Comparison of ENCODE assay signal across 8 cellular contexts in the genomic region with DNA sequence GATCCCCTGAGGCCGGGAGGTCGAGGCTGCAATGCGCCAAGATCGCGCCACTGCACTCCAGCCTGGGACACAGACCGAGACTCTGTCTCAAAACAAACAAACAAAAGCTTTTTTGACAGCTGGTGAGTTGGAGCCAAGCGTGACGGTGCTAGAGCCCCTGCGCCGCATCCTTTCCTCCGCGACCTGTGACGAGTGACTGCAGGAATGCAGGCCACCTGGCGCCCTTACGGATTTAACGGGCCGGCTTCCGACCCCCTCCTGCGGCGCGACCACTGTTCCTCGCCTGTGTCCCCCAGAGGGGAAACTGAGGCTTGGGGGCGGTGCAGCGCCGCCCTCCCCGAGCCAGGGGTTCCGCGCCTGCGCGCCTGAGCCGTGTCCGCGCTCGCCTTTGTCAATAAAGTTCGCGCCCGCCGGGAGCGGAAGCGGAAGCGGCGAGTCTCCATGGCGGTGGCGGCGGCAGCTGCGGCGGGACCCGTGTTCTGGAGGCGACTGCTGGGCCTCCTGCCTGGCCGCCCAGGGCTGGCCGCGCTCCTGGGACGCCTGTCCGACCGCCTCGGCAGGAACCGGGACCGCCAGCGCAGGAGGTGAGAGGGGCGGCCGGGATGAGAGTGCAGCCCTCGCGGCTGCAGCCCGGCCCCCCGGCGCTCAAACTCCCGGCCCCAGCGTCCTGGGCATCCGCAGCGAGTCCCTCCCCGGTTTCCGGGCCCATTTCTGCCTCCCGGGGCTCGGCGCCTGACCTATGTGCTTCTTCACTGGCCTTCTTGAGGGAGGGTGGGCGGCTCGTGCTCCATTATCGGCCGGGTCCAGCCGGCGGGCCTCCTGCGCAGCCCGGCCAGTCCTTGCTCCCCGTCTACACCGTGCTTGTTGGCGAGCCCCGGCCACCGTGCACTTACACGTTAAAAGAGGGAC. TPM values are rescaled to one million over a fixed set of nuclear protein-coding genes. Genes with fewer than 3 reads are reported as not detected.
DNase-seq lines count a peak whose midpoint lies in the region; ATAC-seq, FAIRE-seq and TF ChIP-seq lines count a peak whose summit lies in the region.

A gene with protein sequence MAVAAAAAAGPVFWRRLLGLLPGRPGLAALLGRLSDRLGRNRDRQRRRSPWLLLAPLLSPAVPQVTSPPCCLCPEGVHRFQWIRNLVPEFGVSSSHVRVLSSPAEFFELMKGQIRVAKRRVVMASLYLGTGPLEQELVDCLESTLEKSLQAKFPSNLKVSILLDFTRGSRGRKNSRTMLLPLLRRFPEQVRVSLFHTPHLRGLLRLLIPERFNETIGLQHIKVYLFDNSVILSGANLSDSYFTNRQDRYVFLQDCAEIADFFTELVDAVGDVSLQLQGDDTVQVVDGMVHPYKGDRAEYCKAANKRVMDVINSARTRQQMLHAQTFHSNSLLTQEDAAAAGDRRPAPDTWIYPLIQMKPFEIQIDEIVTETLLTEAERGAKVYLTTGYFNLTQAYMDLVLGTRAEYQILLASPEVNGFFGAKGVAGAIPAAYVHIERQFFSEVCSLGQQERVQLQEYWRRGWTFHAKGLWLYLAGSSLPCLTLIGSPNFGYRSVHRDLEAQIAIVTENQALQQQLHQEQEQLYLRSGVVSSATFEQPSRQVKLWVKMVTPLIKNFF (plus strand): TSS at position 425 of the 909 bp plus-strand sequence. CDS start 17 bp downstream, at position 442.

- H3K27ac ChIP-seq in keratinocyte (ENCODE audit: control insufficient read depth, insufficient read depth, low read length): peak within 1 kb of the TSS; percentile 97

- in situ Hi-C loops in HAP-1 (cut with MboI; ENCODE audit: low sequenced_read_pairs): no loop called here

- no peaks in the 10 kb centered on the region for H3K27me3 ChIP-seq in HAP-1 (ENCODE audit: low read depth)
- H3K27me3 ChIP-seq in keratinocyte (ENCODE audit: control insufficient read depth, extremely low read depth, insufficient read depth, low read length): no peaks in the 10 kb centered on the region

- no peaks in the 10 kb centered on the region for H4K20me1 ChIP-seq in keratinocyte (ENCODE audit: control insufficient read depth, extremely low read depth, insufficient read depth, low read length)

- peak; percentile 65 for DNase-seq in DMS53 treated with DMSO at 0.1 percent for 48 hours (lab: John Stamatoyannopoulos, UW; ENCODE audit: unreplicated experiment)
- DNase-seq in HAP-1 (ENCODE audit: low spot score in 2 of 2): peak; percentile 59 to 81
- peak; percentile 88 for DNase-seq in NCI-H2196 (lab: John Stamatoyannopoulos, UW; ENCODE audit: unreplicated experiment)
- peak; percentile 69 to 76 for DNase-seq in central memory CD8-positive, alpha-beta T cell (ENCODE audit: low spot score in 2 of 2)
- DNase-seq in keratinocyte (ENCODE audit: low read depth, low spot score): no peak
- DNase-seq in stimulated activated CD4-positive, alpha-beta T cell treated with anti-CD3 and anti-CD28 coated beads, Interleukin-15, amount 100 ng/mL, for 24 hours: peak; percentile 88

- peak within 1 kb of the TSS; percentile 85 for H2AFZ ChIP-seq in keratinocyte (ENCODE audit: control insufficient read depth, low read length)

- H3K4me3 ChIP-seq in HAP-1: peak within 1 kb of the TSS; percentile 93
- peak within 1 kb of the TSS; percentile 87 to 93 (median 88) for H3K4me3 ChIP-seq in keratinocyte (ENCODE audit: control insufficient read depth in 2 of 3, extremely low read depth in 1 of 3, insufficient read depth in 2 of 3, low read depth in 1 of 3, low read length in 3 of 3)

- dilution Hi-C loops in keratinocyte (cut with MboI; ENCODE audit: extremely low pct_ligation_motif_present, low sequenced_read_pairs): no loop called here

- peaks cover 43% of the 10 kb centered on the region for H3K79me2 ChIP-seq in keratinocyte (ENCODE audit: control insufficient read depth, insufficient read depth, low read length)

- peaks cover 7% of the 10 kb centered on the region for H3K9me1 ChIP-seq in keratinocyte (ENCODE audit: control insufficient read depth, extremely low read depth, insufficient read depth, low read length)

- H3K9ac ChIP-seq in keratinocyte (ENCODE audit: control insufficient read depth, extremely low read depth, insufficient read depth, low read length): peak within 1 kb of the TSS; percentile 99

- H3K9me3 Mint-ChIP-seq in central memory CD8-positive, alpha-beta T cell: no peaks in the 10 kb centered on the region

- H3K9me3 ChIP-seq in HAP-1 (no peaks in the 10 kb centered on the region; the same call in 1 of the 2 replicates), keratinocyte (ENCODE audit: control insufficient read depth, low read depth, low read length) (no peaks in the 10 kb centered on the region)

- peak within 1 kb of the TSS; percentile 76 for H3K27ac Mint-ChIP-seq in central memory CD8-positive, alpha-beta T cell (ENCODE audit: low read depth)

- peak within 1 kb of the TSS; percentile 96 for H3K4me3 Mint-ChIP-seq in central memory CD8-positive, alpha-beta T cell

- H3K27me3 Mint-ChIP-seq in central memory CD8-positive, alpha-beta T cell: no peaks in the 10 kb centered on the region

- 0 out of 2 replicates have a peak, but pooled peaks cover 4% of the 10 kb centered on the region for H3K36me3 ChIP-seq in HAP-1 (replicated peaks)
- H3K36me3 ChIP-seq in keratinocyte (ENCODE audit: control insufficient read depth in 2 of 2, extremely low read depth in 1 of 2, insufficient read depth in 2 of 2, low read length in 2 of 2): peaks cover 2 to 5% of the 10 kb centered on the region in 2 experiments

- FAIRE-seq in keratinocyte (lab: Jason Lieb, UNC): no peak

- peak in 1 of 3 experiments; percentile 1 for TF ChIP-seq CTCF in keratinocyte (optimal IDR thresholded peaks at IDR 0.05 in 1 of 3, IDR thresholded peaks at IDR 0.05 in 1 of 3, conservative IDR thresholded peaks at IDR 0.05 in 1 of 3; ENCODE audit: extremely low read depth in 1 of 3, insufficient read depth in 2 of 3, low read length in 3 of 3)

- H3K36me3 Mint-ChIP-seq in central memory CD8-positive, alpha-beta T cell (ENCODE audit: insufficient read depth): peaks cover 18% of the 10 kb centered on the region

- ATAC-seq in activated CD4-positive, CD25-positive, alpha-beta regulatory T cell treated with anti-CD3 and anti-CD28 coated beads, Interleukin-2, amount 50 U/mL, for 24 hours: peak; percentile 3 to 4
- ATAC-seq in central memory CD8-positive, alpha-beta T cell (replicated peaks; ENCODE audit: extremely low read depth, poor library complexity, severe bottlenecking): peak; percentile 55
- ATAC-seq in HG03378 (IDR thresholded peaks at IDR 0.05; ENCODE audit: unreplicated experiment): no peak

- peaks cover 44% of the 10 kb centered on the region for H3K4me1 Mint-ChIP-seq in central memory CD8-positive, alpha-beta T cell

- H3K4me1 ChIP-seq in HAP-1 (peaks cover 4% of the 10 kb centered on the region; the same call in 1 of the 2 replicates), keratinocyte (ENCODE audit: control insufficient read depth, extremely low read depth, insufficient read depth, low read length) (peaks cover 48% of the 10 kb centered on the region)

- peak within 1 kb of the TSS; percentile 86 for H3K4me2 ChIP-seq in keratinocyte (ENCODE audit: control insufficient read depth, extremely low read depth, insufficient read depth, low read depth, low read length)

RNA-seq across cellular contexts. Expression of the gene that starts here (rescaled TPM):
- 18.4 to 21.1 TPM (median 19.6 TPM) in 3 replicates for polyA plus RNA-seq in keratinocyte
- polyA plus RNA-seq in keratinocyte (2011; ENCODE audit: low read depth): 4.4 TPM
- polyA plus RNA-seq in keratinocyte (2011; cell fraction: cytosol; rRNA removed): 9.7 and 12.4 TPM in 2 replicates
- 57.5 and 59.6 TPM in 2 replicates for polyA plus RNA-seq in keratinocyte (2011; cell fraction: nucleus; rRNA removed)
- polyA plus RNA-seq in keratinocyte (2012; ENCODE audit: low replicate concordance): 13.5 TPM in 2 replicates
- 19.8 to 30.5 TPM (median 23.7 TPM) in 3 replicates for polyA minus RNA-seq in keratinocyte
- 16.9 TPM for polyA minus RNA-seq in keratinocyte (2011; cell fraction: cytosol; rRNA and poly(A)+ RNA removed)
- 21.7 and 29.6 TPM in 2 replicates for polyA minus RNA-seq in keratinocyte (2011; cell fraction: nucleus; rRNA and poly(A)+ RNA removed)
